ENCODE assay signal across 8 cellular contexts in the genomic region with DNA sequence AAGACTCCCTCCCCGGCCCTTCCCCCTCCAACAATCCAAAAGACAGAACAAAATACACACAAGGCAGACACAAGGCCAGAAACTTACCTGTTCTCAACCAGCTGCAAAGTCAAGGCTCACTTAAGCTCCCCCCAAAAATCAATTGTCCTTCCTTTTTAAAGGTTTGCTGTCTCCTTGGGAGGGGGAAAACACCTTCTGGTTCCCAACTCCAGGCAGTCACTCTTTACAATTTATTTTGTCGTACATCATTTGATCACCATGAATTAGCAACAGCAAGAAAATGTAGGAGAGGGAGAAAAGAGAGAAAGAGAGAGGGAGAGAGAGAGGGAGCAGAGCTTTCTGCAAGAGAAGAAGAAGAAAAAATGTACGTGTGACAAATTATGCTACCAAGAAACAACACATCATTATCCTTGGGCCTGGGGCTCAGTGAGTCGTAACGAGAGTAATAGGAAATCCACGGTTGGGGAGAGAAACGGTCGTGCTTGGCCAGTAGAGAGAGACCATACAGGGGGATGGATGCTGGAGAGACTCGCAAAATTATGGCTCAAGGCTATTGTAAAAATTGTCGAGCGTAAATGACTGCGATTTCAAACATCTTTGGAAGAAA. TPM values are rescaled to one million over a fixed set of nuclear protein-coding genes. Genes with fewer than 3 reads are reported as not detected.
DNase-seq lines count a peak whose midpoint lies in the region; TF ChIP-seq lines count a peak whose summit lies in the region.

A gene with protein sequence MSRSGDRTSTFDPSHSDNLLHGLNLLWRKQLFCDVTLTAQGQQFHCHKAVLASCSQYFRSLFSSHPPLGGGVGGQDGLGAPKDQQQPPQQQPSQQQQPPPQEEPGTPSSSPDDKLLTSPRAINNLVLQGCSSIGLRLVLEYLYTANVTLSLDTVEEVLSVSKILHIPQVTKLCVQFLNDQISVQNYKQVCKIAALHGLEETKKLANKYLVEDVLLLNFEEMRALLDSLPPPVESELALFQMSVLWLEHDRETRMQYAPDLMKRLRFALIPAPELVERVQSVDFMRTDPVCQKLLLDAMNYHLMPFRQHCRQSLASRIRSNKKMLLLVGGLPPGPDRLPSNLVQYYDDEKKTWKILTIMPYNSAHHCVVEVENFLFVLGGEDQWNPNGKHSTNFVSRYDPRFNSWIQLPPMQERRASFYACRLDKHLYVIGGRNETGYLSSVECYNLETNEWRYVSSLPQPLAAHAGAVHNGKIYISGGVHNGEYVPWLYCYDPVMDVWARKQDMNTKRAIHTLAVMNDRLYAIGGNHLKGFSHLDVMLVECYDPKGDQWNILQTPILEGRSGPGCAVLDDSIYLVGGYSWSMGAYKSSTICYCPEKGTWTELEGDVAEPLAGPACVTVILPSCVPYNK (minus strand): TSS at position 444 of the 607 bp plus-strand sequence. CDS start 2,432 bp downstream, outside the sequence.

- TF ChIP-seq EP300 in Ishikawa (IDR thresholded peaks at IDR 0.05; ENCODE audit: borderline replicate concordance) = peak; percentile 79; the same call in 1 of the 2 replicates

- no peak for TF ChIP-seq CTCF in DOHH2 (IDR thresholded peaks at IDR 0.05; ENCODE audit: low read depth, low read length, poor library complexity, severe bottlenecking)
- no peak for TF ChIP-seq CTCF in fibroblast of the aortic adventitia (IDR thresholded peaks at IDR 0.05; ENCODE audit: insufficient read depth, low read length)

- peak within 1 kb of the TSS; percentile 89 for H3K27ac ChIP-seq in DOHH2 (ENCODE audit: low read depth, low read length)

- peaks cover 26% of the 10 kb centered on the region for H3F3A ChIP-seq in DOHH2 (ENCODE audit: control insufficient read depth, insufficient read depth)

- H3K79me2 ChIP-seq in DOHH2 (ENCODE audit: control insufficient read depth, low read length) = peaks cover 37% of the 10 kb centered on the region

- H4K20me1 ChIP-seq in DOHH2 (ENCODE audit: control insufficient read depth, insufficient read depth, low read depth, low read length) = no peaks in the 10 kb centered on the region

- TF ChIP-seq RAD21 in Ishikawa (IDR thresholded peaks at IDR 0.05; ENCODE audit: low read depth) = no peak

- peaks cover 72% of the 10 kb centered on the region for H3K4me1 ChIP-seq in DOHH2 (ENCODE audit: control insufficient read depth, low read length)

- no peaks in the 10 kb centered on the region for H3K9me2 ChIP-seq in DOHH2 (replicated peaks; ENCODE audit: control insufficient read depth, low read length)

- H3K36me3 ChIP-seq in DOHH2 (ENCODE audit: control insufficient read depth, low read length) = peaks cover 6% of the 10 kb centered on the region; the same call in 1 of the 2 replicates

- peak within 1 kb of the TSS; percentile 97 for H3K4me2 ChIP-seq in DOHH2 (ENCODE audit: low read length)

- DNase-seq in fibroblast of the aortic adventitia (ENCODE audit: low read depth) (no peak), renal cortical epithelial cell (ENCODE audit: low read depth) (peak; percentile 68), GOT3 (lab: John Stamatoyannopoulos, UW) (no peak), H4 (ENCODE audit: low spot score) (no peak), DMS153 (lab: John Stamatoyannopoulos, UW) (no peak), NOMO-1 treated with dmso at 0.1 percent for 144 hours (lab: John Stamatoyannopoulos, UW; ENCODE audit: unreplicated experiment) (no peak)

- no peaks in the 10 kb centered on the region for H3K27me3 ChIP-seq in DOHH2 (ENCODE audit: control insufficient read depth, low read length)

- H3K9me3 ChIP-seq in DOHH2 (ENCODE audit: control insufficient read depth, insufficient read depth, low read length) = no peaks in the 10 kb centered on the region; the same call in 1 of the 2 replicates

- H3K4me3 ChIP-seq in DOHH2 (ENCODE audit: low read length) (peak within 1 kb of the TSS; percentile 94), fibroblast of the aortic adventitia (ENCODE audit: low read depth, low read length) (peak within 1 kb of the TSS; percentile 22)

TF ChIP-seq in Ishikawa, 13 proteins besides CTCF, POLR2A, EP300 and RAD21:
- TF ChIP-seq ZBTB7A (IDR thresholded peaks at IDR 0.05; ENCODE audit: low read depth) (no peak), CEBPB (IDR thresholded peaks at IDR 0.05) (no peak), TCF12 (IDR thresholded peaks at IDR 0.05; ENCODE audit: low read depth) (peak; percentile 83), NFIC (IDR thresholded peaks at IDR 0.05) (peak; percentile 32; the same call in 1 of the 2 replicates), CREB1 (IDR thresholded peaks at IDR 0.05; ENCODE audit: low read depth) (no peak), TEAD4 (IDR thresholded peaks at IDR 0.05) (peak; percentile 62), TAF1 (IDR thresholded peaks at IDR 0.05; ENCODE audit: low read depth) (no peak), FOXM1 (IDR thresholded peaks at IDR 0.05; ENCODE audit: borderline replicate concordance, low read depth) (no peak), YY1 (IDR thresholded peaks at IDR 0.05; ENCODE audit: low read depth) (peak; percentile 13; the same call in 1 of the 2 replicates), EGR1 (IDR thresholded peaks at IDR 0.05) (no peak)
- TF ChIP-seq, protein P1, sequence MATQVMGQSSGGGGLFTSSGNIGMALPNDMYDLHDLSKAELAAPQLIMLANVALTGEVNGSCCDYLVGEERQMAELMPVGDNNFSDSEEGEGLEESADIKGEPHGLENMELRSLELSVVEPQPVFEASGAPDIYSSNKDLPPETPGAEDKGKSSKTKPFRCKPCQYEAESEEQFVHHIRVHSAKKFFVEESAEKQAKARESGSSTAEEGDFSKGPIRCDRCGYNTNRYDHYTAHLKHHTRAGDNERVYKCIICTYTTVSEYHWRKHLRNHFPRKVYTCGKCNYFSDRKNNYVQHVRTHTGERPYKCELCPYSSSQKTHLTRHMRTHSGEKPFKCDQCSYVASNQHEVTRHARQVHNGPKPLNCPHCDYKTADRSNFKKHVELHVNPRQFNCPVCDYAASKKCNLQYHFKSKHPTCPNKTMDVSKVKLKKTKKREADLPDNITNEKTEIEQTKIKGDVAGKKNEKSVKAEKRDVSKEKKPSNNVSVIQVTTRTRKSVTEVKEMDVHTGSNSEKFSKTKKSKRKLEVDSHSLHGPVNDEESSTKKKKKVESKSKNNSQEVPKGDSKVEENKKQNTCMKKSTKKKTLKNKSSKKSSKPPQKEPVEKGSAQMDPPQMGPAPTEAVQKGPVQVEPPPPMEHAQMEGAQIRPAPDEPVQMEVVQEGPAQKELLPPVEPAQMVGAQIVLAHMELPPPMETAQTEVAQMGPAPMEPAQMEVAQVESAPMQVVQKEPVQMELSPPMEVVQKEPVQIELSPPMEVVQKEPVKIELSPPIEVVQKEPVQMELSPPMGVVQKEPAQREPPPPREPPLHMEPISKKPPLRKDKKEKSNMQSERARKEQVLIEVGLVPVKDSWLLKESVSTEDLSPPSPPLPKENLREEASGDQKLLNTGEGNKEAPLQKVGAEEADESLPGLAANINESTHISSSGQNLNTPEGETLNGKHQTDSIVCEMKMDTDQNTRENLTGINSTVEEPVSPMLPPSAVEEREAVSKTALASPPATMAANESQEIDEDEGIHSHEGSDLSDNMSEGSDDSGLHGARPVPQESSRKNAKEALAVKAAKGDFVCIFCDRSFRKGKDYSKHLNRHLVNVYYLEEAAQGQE (IDR thresholded peaks at IDR 0.05; ENCODE audit: low read depth) = no peak
- TF ChIP-seq, protein P2, sequence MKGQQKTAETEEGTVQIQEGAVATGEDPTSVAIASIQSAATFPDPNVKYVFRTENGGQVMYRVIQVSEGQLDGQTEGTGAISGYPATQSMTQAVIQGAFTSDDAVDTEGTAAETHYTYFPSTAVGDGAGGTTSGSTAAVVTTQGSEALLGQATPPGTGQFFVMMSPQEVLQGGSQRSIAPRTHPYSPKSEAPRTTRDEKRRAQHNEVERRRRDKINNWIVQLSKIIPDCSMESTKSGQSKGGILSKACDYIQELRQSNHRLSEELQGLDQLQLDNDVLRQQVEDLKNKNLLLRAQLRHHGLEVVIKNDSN (IDR thresholded peaks at IDR 0.05) = no peak
- TF ChIP-seq, protein P3, sequence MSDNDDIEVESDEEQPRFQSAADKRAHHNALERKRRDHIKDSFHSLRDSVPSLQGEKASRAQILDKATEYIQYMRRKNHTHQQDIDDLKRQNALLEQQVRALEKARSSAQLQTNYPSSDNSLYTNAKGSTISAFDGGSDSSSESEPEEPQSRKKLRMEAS (IDR thresholded peaks at IDR 0.05) = 0 out of 2 replicates have a peak, but pooled peaks have one; percentile 27

RNA-seq across cellular contexts. Expression of the gene that starts here (rescaled TPM):
- total RNA-seq in fibroblast of the aortic adventitia (ENCODE audit: low replicate concordance) = not detected in 2 replicates
- total RNA-seq in renal cortical epithelial cell = 0.87 and 10.8 TPM in 2 replicates
- total RNA-seq in H4 (2014; rRNA removed; shearing (Covaris generic)) = 0.02 TPM in 1 of 2 replicates, not detected in the other
